ENCODE assay signal across 8 cellular contexts in the genomic region with DNA sequence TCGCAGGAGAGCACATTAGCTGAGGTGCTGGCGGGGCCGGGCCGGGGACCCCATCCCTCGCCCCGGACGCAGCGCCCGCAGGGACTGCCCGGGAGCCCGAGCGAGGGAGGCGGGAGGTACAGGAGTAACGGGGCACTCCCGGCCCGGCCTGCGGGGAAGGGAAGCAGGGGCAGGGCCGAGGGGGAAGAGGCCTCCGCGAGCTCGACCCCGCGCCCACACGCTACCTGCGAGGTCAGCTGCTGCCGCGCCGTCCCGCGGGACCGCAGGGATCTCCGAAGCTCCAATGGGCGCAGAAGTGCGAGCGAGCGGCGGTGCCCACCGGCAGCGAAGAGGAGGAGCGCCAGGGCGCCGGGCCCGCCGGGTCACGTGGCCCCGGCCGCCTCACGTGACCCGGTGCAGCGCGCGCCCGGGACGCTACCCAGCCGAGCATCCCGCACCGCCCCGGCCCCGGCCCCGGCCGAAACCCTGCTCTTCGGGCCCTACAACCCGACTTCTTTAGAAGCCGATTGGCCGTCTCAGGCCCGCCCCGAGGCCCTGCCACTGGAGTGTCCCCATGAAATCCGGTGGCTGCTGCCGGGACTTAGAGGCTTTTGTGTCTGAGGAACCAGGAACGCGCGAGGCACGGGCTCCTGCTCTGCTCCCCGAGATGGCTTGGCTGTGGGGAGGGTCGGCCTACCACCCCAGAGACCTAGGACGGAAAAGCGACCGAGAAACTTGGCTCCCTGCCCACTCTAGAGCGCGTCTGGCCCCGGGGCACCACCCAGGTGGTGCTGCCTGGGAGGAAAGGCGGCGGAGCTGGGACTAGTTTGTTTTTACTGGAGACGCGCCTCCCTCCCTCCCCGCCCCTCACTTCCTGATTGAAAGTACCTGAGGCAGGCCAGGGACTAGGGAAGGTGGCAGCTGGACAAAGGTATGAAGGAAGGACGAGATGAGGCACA. TPM values are rescaled to one million over a fixed set of nuclear protein-coding genes. Genes with fewer than 3 reads are reported as not detected.
DNase-seq lines count a peak whose midpoint lies in the region; ATAC-seq, FAIRE-seq and TF ChIP-seq lines count a peak whose summit lies in the region.

A gene (minus strand): TSS at position 339 of the 938 bp plus-strand sequence. CDS start 18,279 bp downstream, outside the sequence.

- no peaks in the 10 kb centered on the region for H3K9me3 ChIP-seq in kidney (ENCODE audit: control insufficient read depth in 1 of 2, low read length in 2 of 2)

- H3K4me3 ChIP-seq in kidney (ENCODE audit: low read length in 2 of 2) = peak within 1 kb of the TSS; percentile 97 to 99

- intact Hi-C loops in kidney (cut with DNase I) = no loop called here

- H3K36me3 ChIP-seq in kidney (ENCODE audit: control insufficient read depth in 1 of 2, insufficient read depth in 2 of 2, low read length in 2 of 2) = peaks cover 0 to 4% of the 10 kb centered on the region in 2 donors

- TF ChIP-seq CTCF in kidney (IDR thresholded peaks at IDR 0.05; ENCODE audit: borderline replicate concordance, extremely low read depth, insufficient read depth) = no peak

- H3K27ac ChIP-seq in kidney (ENCODE audit: low read depth in 2 of 2, low read length in 2 of 2) = peak within 1 kb of the TSS; percentile 76 to 79

- ATAC-seq in GM18508 (IDR thresholded peaks at IDR 0.05; ENCODE audit: insufficient read depth, unreplicated experiment) = peak; percentile 46
- ATAC-seq in HG02970 (IDR thresholded peaks at IDR 0.05; ENCODE audit: low FRiP score, unreplicated experiment) = peak; percentile 87
- ATAC-seq in activated CD4-positive, CD25-positive, alpha-beta regulatory T cell treated with anti-CD3 and anti-CD28 coated beads, Interleukin-2, amount 50 U/mL, for 24 hours = peak; percentile 97 to 98

- H3K9ac ChIP-seq in kidney (ENCODE audit: low read length in 2 of 2) = peak within 1 kb of the TSS; percentile 86 to 91

- peaks cover 0 to 8% of the 10 kb centered on the region in 2 donors for H3K4me1 ChIP-seq in kidney (ENCODE audit: control insufficient read depth in 1 of 2, insufficient read depth in 1 of 2, low read depth in 1 of 2, low read length in 2 of 2)

- DNase-seq in 8988T (peak; percentile 90), NCI-H2171 (lab: John Stamatoyannopoulos, UW) (peak; percentile 81), cerebellum (ENCODE audit: low spot score) (peak; percentile 91), kidney (peak; percentile 89)
- peak; percentile 49 to 60 for DNase-seq in stimulated activated CD4-positive, alpha-beta T cell treated with anti-CD3 and anti-CD28 coated beads, Interleukin-15, amount 100 ng/mL, for 1 hour (ENCODE audit: low read depth in 1 of 2, low spot score in 1 of 2)

- no peak for FAIRE-seq in kidney (lab: Jason Lieb, UNC)

RNA-seq across cellular contexts. Expression of the gene that starts here (rescaled TPM):
- total RNA-seq in cerebellum = 17.1 TPM
- total RNA-seq in kidney = 18.9 TPM
- polyA plus RNA-seq in kidney (ENCODE audit: insufficient read depth, low read depth, low replicate concordance) = 14.8 TPM

Comparison
In these comparisons a context has a peak if more than half of its experiments do, and no peak if none do; other contexts are left out.
1. Peak in every context shown above with its lines: DNase-seq, ATAC-seq, H3K4me3 ChIP-seq and H3K27ac ChIP-seq.
2. ATAC-seq: peak in every context shown above with its lines; median percentile 98 in activated CD4-positive, CD25-positive, alpha-beta regulatory T cell treated with anti-CD3 and anti-CD28 coated beads, Interleukin-2, amount 50 U/mL, for 24 hours; 87 in HG02970; 46 in GM18508.